In genomic region chr2:213238753-213239591, GRCh38 we compare ENCODE assay signal across 8 cellular contexts. TPM values are rescaled to one million over a fixed set of nuclear protein-coding genes. Genes with fewer than 3 reads are reported as not detected.
DNase-seq lines count a peak whose midpoint lies in the region; ATAC-seq, FAIRE-seq and TF ChIP-seq lines count a peak whose summit lies in the region.

No MANE protein-coding gene starts in this region.

- H3K9me2 ChIP-seq in HCT116 (ENCODE audit: insufficient read depth) (no peaks in the 10 kb centered on the region), OCI-LY1 (ENCODE audit: low read depth, low read length) (no peaks in the 10 kb centered on the region)

- no peaks in the 10 kb centered on the region for H3K9me3 ChIP-seq in HCT116 (ENCODE audit: control insufficient read depth in 1 of 2, insufficient read depth in 1 of 2, low read depth in 1 of 2, low read length in 2 of 2)
- H3K9me3 ChIP-seq in OCI-LY1 (ENCODE audit: low read length): no peaks in the 10 kb centered on the region

- CTCF ChIA-PET in HCT116 (lab: Charles Lee): no interaction called here

- no peak for TF ChIP-seq RAD21 in HCT116 (IDR thresholded peaks at IDR 0.05; ENCODE audit: low read depth)

- H3K36me3 ChIP-seq in HCT116 (ENCODE audit: control insufficient read depth in 1 of 2, insufficient read depth in 2 of 2, low read length in 2 of 2): no peaks in the 10 kb centered on the region
- no peaks in the 10 kb centered on the region for H3K36me3 ChIP-seq in OCI-LY1 (ENCODE audit: insufficient read depth, low read length)

- no peak overlapping the region for H3K9ac ChIP-seq in HCT116 (ENCODE audit: low read length)
- H3K9ac ChIP-seq in OCI-LY1 (ENCODE audit: low read length): peak overlapping the region; percentile 75

- H4K20me1 ChIP-seq in HCT116 (ENCODE audit: insufficient read depth): no peaks in the 10 kb centered on the region
- H4K20me1 ChIP-seq in OCI-LY1 (ENCODE audit: insufficient read depth, low read length): no peaks in the 10 kb centered on the region

- POLR2A ChIA-PET in HCT116 (lab: Charles Lee): no interaction called here

- peak; percentile 89 for FAIRE-seq in GM18507 (lab: Jason Lieb, UNC)

- 0 out of 2 replicates have a peak overlapping the region, but pooled peaks have one; percentile 19 for H3K27ac ChIP-seq in HCT116 (ENCODE audit: low read depth, low read length)
- peak overlapping the region; percentile 100 for H3K27ac ChIP-seq in OCI-LY1 (ENCODE audit: low read depth, low read length, poor library complexity, severe bottlenecking)

- H3F3A ChIP-seq in OCI-LY1 (ENCODE audit: insufficient read depth, low read length): peaks cover 11% of the 10 kb centered on the region

- TF ChIP-seq POLR2A in HCT116 (IDR thresholded peaks at IDR 0.05; ENCODE audit: borderline replicate concordance, extremely low read depth, insufficient read depth, insufficient read length): no peak

- no TSS peak for BruUV-seq in HCT116 (replicated peaks; lab: Mats Ljungman, UMichigan)

- intact Hi-C loops in HCT116 (cut with micrococcal nuclease): no loop called here
- intact Hi-C loops in left colon (cut with DNase I, micrococcal nuclease): no loop called here

- RAD21 ChIA-PET in HCT116 (lab: Charles Lee; ENCODE audit: low non-redundant PET in 1 of 2, low total read pairs in 2 of 2, uncharacterized antibody in 2 of 2, unreplicated experiment in 2 of 2): no interaction called here

- DNase-seq in GM18507 (ENCODE audit: extremely low spot score, insufficient read length, low read depth) (no peak), HCT116 (ENCODE audit: low read depth, low spot score) (peak; percentile 36), foreskin melanocyte (peak; percentile 93), left colon (no peak), NCI-H1417 (lab: John Stamatoyannopoulos, UW) (no peak), GDM1 (lab: John Stamatoyannopoulos, UW) (no peak), NCI-H2227 treated with DMSO at 0.1 percent for 48 hours (lab: John Stamatoyannopoulos, UW) (no peak)

- H3K27me3 ChIP-seq in HCT116 (ENCODE audit: insufficient read depth, low read length) (no peaks in the 10 kb centered on the region), OCI-LY1 (ENCODE audit: insufficient read depth, low read length) (no peaks in the 10 kb centered on the region)

- peak overlapping the region in 1 of 2 experiments; percentile 30; a peak in 2 of 4 replicates for H3K4me3 ChIP-seq in HCT116 (replicated peaks in 1 of 2; ENCODE audit: low read depth in 1 of 2, low read length in 2 of 2)
- peak overlapping the region; percentile 45 for H3K4me3 ChIP-seq in OCI-LY1 (ENCODE audit: low read depth, low read length, poor library complexity, severe bottlenecking)

- H3K4me2 ChIP-seq in HCT116 (ENCODE audit: low read length) (peak overlapping the region; percentile 66), OCI-LY1 (ENCODE audit: low read length) (peak overlapping the region; percentile 73)

- peaks cover 10 to 16% of the 10 kb centered on the region in 2 experiments; a peak in 3 of 4 replicates for H3K4me1 ChIP-seq in HCT116 (ENCODE audit: control insufficient read depth in 1 of 2, insufficient read depth in 2 of 2, low read length in 2 of 2)
- H3K4me1 ChIP-seq in OCI-LY1 (ENCODE audit: insufficient read depth, low read length, severe bottlenecking): peaks cover 100% of the 10 kb centered on the region

- H3K79me2 ChIP-seq in HCT116 (ENCODE audit: insufficient read depth, low read length) (no peaks in the 10 kb centered on the region), OCI-LY1 (ENCODE audit: insufficient read depth, low read length) (peaks cover 10% of the 10 kb centered on the region; the same call in 1 of the 2 replicates)

- H2AFZ ChIP-seq in HCT116 (ENCODE audit: low read depth, low read length, poor library complexity, severe bottlenecking) (peak overlapping the region; percentile 93), OCI-LY1 (ENCODE audit: low read length) (no peak overlapping the region)

- TF ChIP-seq CTCF in HCT116 (IDR thresholded peaks at IDR 0.05 in 2 of 3, conservative IDR thresholded peaks at IDR 0.05 in 1 of 3; ENCODE audit: borderline replicate concordance in 1 of 3, insufficient read depth in 1 of 3, low read depth in 2 of 3, low read length in 2 of 3) (no peak), OCI-LY1 (IDR thresholded peaks at IDR 0.05; ENCODE audit: low read length) (no peak)

- peak; percentile 86 for ATAC-seq in HCT116
- no peak for ATAC-seq in left colon

TF ChIP-seq in HCT116, 20 proteins besides CTCF, POLR2A, EP300 and RAD21:
- TF ChIP-seq TCF7L2 (IDR thresholded peaks at IDR 0.05; ENCODE audit: borderline replicate concordance, extremely low read depth, insufficient read depth, insufficient read length) (no peak), SP1 (IDR thresholded peaks at IDR 0.05; ENCODE audit: low read depth) (peak; percentile 42; the same call in 1 of the 2 replicates), SIN3A (IDR thresholded peaks at IDR 0.05; ENCODE audit: low read depth) (0 out of 2 replicates have a peak, but pooled peaks have one; percentile 30), CEBPB (IDR thresholded peaks at IDR 0.05; ENCODE audit: low read depth) (peak; percentile 76), EZH2phosphoT487 (IDR thresholded peaks at IDR 0.05; ENCODE audit: borderline replicate concordance) (no peak), REST (IDR thresholded peaks at IDR 0.05; ENCODE audit: low read depth) (no peak), JUND (IDR thresholded peaks at IDR 0.05) (peak; percentile 56; the same call in 1 of the 2 replicates), ZBTB33 (IDR thresholded peaks at IDR 0.05; ENCODE audit: extremely low read depth, insufficient replicate concordance, low read length) (no peak), FOSL1 (IDR thresholded peaks at IDR 0.05; ENCODE audit: low read depth) (peak; percentile 64)

RNA-seq across cellular contexts. Expression of gene SPAG16, which starts 45.3 kb away (rescaled TPM):
- 0.30 TPM for total RNA-seq in HCT116 (2021; ENCODE audit: unreplicated experiment)
- polyA plus RNA-seq in HCT116 (2012): not detected in 2 replicates
- total RNA-seq in left colon: 10 to 100 TPM; 21.0 to 21.8 TPM

Comparison
In these comparisons a context has a peak if more than half of its experiments do, and no peak if none do; other contexts are left out.
1. DNase-seq: peak in HCT116 (single experiment) and foreskin melanocyte (single experiment); none in GM18507 (single experiment), left colon (0 of 2), NCI-H1417 (0 of 3), GDM1 (single experiment) and NCI-H2227 treated with DMSO at 0.1 percent for 48 hours (single experiment).
2. RNA of gene SPAG16, which starts 45.3 kb away (total RNA-seq): 21.0 to 21.8 TPM in left colon; 0.30 TPM in HCT116 (single experiment); every median in the first group is over 10 times any median in the second.